ENCODE assay signal across 8 cellular contexts in genomic region chr2:134918518-134919359, GRCh38. TPM values are rescaled to one million over a fixed set of nuclear protein-coding genes. Genes with fewer than 3 reads are reported as not detected.
DNase-seq lines count a peak whose midpoint lies in the region; ATAC-seq, FAIRE-seq and TF ChIP-seq lines count a peak whose summit lies in the region.

Gene CCNT2, plus strand, starts transcription at chr2:134918822. Its CDS starts 33 bp downstream, at chr2:134918855.

- peak within 1 kb of the TSS; percentile 97 for H4K91ac ChIP-seq in trophoblast cell (ENCODE audit: low read depth, low read length)

- peak within 1 kb of the TSS; percentile 89 for H2AFZ ChIP-seq in trophoblast cell (ENCODE audit: insufficient read depth, low read length, poor library complexity)

- WGBS in adrenal gland, 4 donors, result 0% methylated on average over 35 to 85 of the region's 85 CpGs
- WGBS in trophoblast cell (ENCODE audit: extremely low coverage, insufficient coverage, insufficient read length), result no CpG with 5 or more reads among the region's 85 CpGs
- 0% methylated on average over 85 of the region's 85 CpGs; no CpG with 5 or more reads in 1 of the 2 donors for WGBS in transverse colon (ENCODE audit: low coverage in 1 of 2), 2 donors

- peak within 1 kb of the TSS; percentile 87 for H3K4ac ChIP-seq in trophoblast cell (ENCODE audit: low read depth, low read length)

- peaks cover 17% of the 10 kb centered on the region for H3K79me1 ChIP-seq in trophoblast cell (ENCODE audit: low read length)

- peak within 1 kb of the TSS; percentile 51 for H3K4me2 ChIP-seq in trophoblast cell (ENCODE audit: low read length)

- peak within 1 kb of the TSS; percentile 97 for H3K14ac ChIP-seq in trophoblast cell (ENCODE audit: low read length)

- in situ Hi-C loops in transverse colon (cut with MboI; ENCODE audit: low pct_ligation_motif_present in 1 of 4, low pct_unique_long_range_greater_than_20kb in 1 of 4, low sequenced_read_pairs in 3 of 4), result loop anchor here in 2 of 4 donors (25.0 kb wide), 2 partner anchors 806 to 831 kb away; no protein-coding TSS in a partner anchor

- peak within 1 kb of the TSS; percentile 19 for H2BK12ac ChIP-seq in trophoblast cell (ENCODE audit: low read length)

- H3K36me3 ChIP-seq in adrenal gland (replicated peaks in 1 of 2), result peaks cover 0 to 3% of the 10 kb centered on the region in 2 donors
- H3K36me3 ChIP-seq in trophoblast cell (ENCODE audit: control insufficient read depth in 1 of 2, insufficient read depth in 2 of 2, low read length in 2 of 2), result peaks cover 0 to 2% of the 10 kb centered on the region in 2 experiments
- H3K36me3 ChIP-seq in transverse colon, result no peaks in the 10 kb centered on the region

- H3K18ac ChIP-seq in trophoblast cell (ENCODE audit: low read length), result peak within 1 kb of the TSS; percentile 93

- peak within 1 kb of the TSS; percentile 94 for H4K8ac ChIP-seq in trophoblast cell (ENCODE audit: low read depth, low read length)

- DNase-seq in GM12892 (ENCODE audit: insufficient read length), result peak; percentile 88
- peak; percentile 99 for DNase-seq in NCI-H146 (lab: John Stamatoyannopoulos, UW)
- peak; percentile 99 to 100 (median 99) for DNase-seq in T-helper 1 cell
- peak; percentile 99 to 100 (median 99) for DNase-seq in adrenal gland
- peak; percentile 100 for DNase-seq in cardiac septum (ENCODE audit: low spot score)
- DNase-seq in trophoblast cell, result peak; percentile 99 to 100
- peak; percentile 100 for DNase-seq in transverse colon

- H3K9ac ChIP-seq in trophoblast cell (ENCODE audit: low read length), result peak within 1 kb of the TSS; percentile 99

- TF ChIP-seq EP300 in transverse colon (IDR thresholded peaks at IDR 0.05; ENCODE audit: low read depth), result no peak

- H2BK5ac ChIP-seq in trophoblast cell (ENCODE audit: low read depth, low read length, poor library complexity), result peak within 1 kb of the TSS; percentile 93

- H3K79me2 ChIP-seq in trophoblast cell (ENCODE audit: control insufficient read depth, insufficient read depth, low read length, poor library complexity), result peaks cover 14% of the 10 kb centered on the region

- H3K4me1 ChIP-seq in adrenal gland (replicated peaks in 1 of 2) (peaks cover 19 to 45% of the 10 kb centered on the region in 2 donors), trophoblast cell (ENCODE audit: control insufficient read depth in 1 of 2, insufficient read depth in 2 of 2, low read length in 2 of 2) (peaks cover 3 to 9% of the 10 kb centered on the region in 2 experiments), transverse colon (peaks cover 21 to 51% (median 33%) of the 10 kb centered on the region in 4 donors)

- peak within 1 kb of the TSS; percentile 41 for H3K23ac ChIP-seq in trophoblast cell (ENCODE audit: low read length)

- H3K9me3 ChIP-seq in adrenal gland (replicated peaks in 1 of 3), result no peaks in the 10 kb centered on the region
- H3K9me3 ChIP-seq in trophoblast cell (ENCODE audit: insufficient read depth, low read depth, low read length), result no peaks in the 10 kb centered on the region
- H3K9me3 ChIP-seq in transverse colon, result peaks cover 0 to under 1% of the 10 kb centered on the region in 2 donors

- intact Hi-C loops in adrenal gland (cut with DNase I), result loop anchor here in 1 of 2 donors (10.0 kb wide), 1 partner anchor 464 kb away; no protein-coding TSS in a partner anchor
- intact Hi-C loops in cardiac septum (cut with DNase I), result loop anchor here (5.0 to 10.0 kb wide), 2 partner anchors 136 to 801 kb away; partner anchors contain the start of gene RAB3GAP1
- intact Hi-C loops in transverse colon (cut with DNase I; ENCODE audit: low total_unique reads), result no loop called here

- peak within 1 kb of the TSS; percentile 76 for H4K12ac ChIP-seq in trophoblast cell (ENCODE audit: low read depth, low read length)

- FAIRE-seq in GM12892 (lab: Jason Lieb, UNC), result peak; percentile 100

- H3K27ac ChIP-seq in adrenal gland, result peak within 1 kb of the TSS; percentile 93 to 99 (median 99)
- H3K27ac ChIP-seq in trophoblast cell (ENCODE audit: low read depth, low read length), result peak within 1 kb of the TSS; percentile 98
- peak within 1 kb of the TSS; percentile 95 to 100 (median 98) for H3K27ac ChIP-seq in transverse colon

- H2BK120ac ChIP-seq in trophoblast cell (ENCODE audit: insufficient read depth, low read length, poor library complexity), result peak within 1 kb of the TSS; percentile 84

- H3K27me3 ChIP-seq in adrenal gland (no peaks in the 10 kb centered on the region), trophoblast cell (ENCODE audit: insufficient read depth, low read length) (no peaks in the 10 kb centered on the region), transverse colon (no peaks in the 10 kb centered on the region)

- TF ChIP-seq POLR2A in GM12892 (IDR thresholded peaks at IDR 0.05; ENCODE audit: low read depth, low read length) (peak; percentile 73; the same call in 1 of the 2 replicates), adrenal gland (IDR thresholded peaks at IDR 0.05) (peak in 1 of 2 donors; percentile 4), transverse colon (IDR thresholded peaks at IDR 0.05) (peak; percentile 49)

- ATAC-seq in HG02852 (IDR thresholded peaks at IDR 0.05; ENCODE audit: unreplicated experiment), result peak; percentile 81

- peak within 1 kb of the TSS; percentile 31 for H2AK5ac ChIP-seq in trophoblast cell (ENCODE audit: low read length)

- TF ChIP-seq CTCF in adrenal gland (IDR thresholded peaks at IDR 0.05), result peak in 3 of 6 experiments; percentile 9 to 13 (median 12)
- TF ChIP-seq CTCF in transverse colon (IDR thresholded peaks at IDR 0.05), result peak in 2 of 5 experiments; percentile 3 to 20

- H3K4me3 ChIP-seq in adrenal gland (peak within 1 kb of the TSS; percentile 79 to 99 (median 88)), trophoblast cell (ENCODE audit: low read depth, low read length) (peak within 1 kb of the TSS; percentile 92), transverse colon (peak within 1 kb of the TSS; percentile 81 to 99 (median 92))

RNA-seq across cellular contexts. Expression of gene CCNT2, which starts in this region (rescaled TPM):
- polyA plus RNA-seq in GM12892 (2012; ENCODE audit: missing spikeins), result 17.3 TPM
- total RNA-seq in adrenal gland (10 to 100 TPM in 6 of 8 donors, 1 to 10 TPM in 2; 7.7 to 33.3 (median 29.2) TPM), cardiac septum (24.1 TPM), transverse colon (10 to 100 TPM; 24.7 to 57.5 (median 44.6) TPM)
- 10 to 100 TPM; 16.8 to 25.5 (median 23.1) TPM for polyA plus RNA-seq in adrenal gland
- 42.3 and 42.9 TPM in 2 replicates for polyA plus RNA-seq in trophoblast cell (2013)

Comparison
In these comparisons a context has a peak if more than half of its experiments do, and no peak if none do; other contexts are left out.
1. Peak in every context shown above with its lines: DNase-seq, ATAC-seq, H3K4me3 ChIP-seq and H3K27ac ChIP-seq.